1 cellular context compared by ENCODE assay signal in genomic region chr6:24704468-24704867, GRCh38.
TF ChIP-seq lines count a peak whose summit lies in the region.

No MANE protein-coding gene starts in this region.

TF ChIP-seq in GM23338, 12 proteins besides CTCF, POLR2A, EP300 and RAD21 (continued from another document):
- TF ChIP-seq ZNF462 (CRISPR knock-in tag; IDR thresholded peaks at IDR 0.05) (no peak), REST (IDR thresholded peaks at IDR 0.05; ENCODE audit: unreplicated experiment) (no peak), ZNF331 (CRISPR knock-in tag; IDR thresholded peaks at IDR 0.05; ENCODE audit: low read depth) (no peak)
